In the genomic region with DNA sequence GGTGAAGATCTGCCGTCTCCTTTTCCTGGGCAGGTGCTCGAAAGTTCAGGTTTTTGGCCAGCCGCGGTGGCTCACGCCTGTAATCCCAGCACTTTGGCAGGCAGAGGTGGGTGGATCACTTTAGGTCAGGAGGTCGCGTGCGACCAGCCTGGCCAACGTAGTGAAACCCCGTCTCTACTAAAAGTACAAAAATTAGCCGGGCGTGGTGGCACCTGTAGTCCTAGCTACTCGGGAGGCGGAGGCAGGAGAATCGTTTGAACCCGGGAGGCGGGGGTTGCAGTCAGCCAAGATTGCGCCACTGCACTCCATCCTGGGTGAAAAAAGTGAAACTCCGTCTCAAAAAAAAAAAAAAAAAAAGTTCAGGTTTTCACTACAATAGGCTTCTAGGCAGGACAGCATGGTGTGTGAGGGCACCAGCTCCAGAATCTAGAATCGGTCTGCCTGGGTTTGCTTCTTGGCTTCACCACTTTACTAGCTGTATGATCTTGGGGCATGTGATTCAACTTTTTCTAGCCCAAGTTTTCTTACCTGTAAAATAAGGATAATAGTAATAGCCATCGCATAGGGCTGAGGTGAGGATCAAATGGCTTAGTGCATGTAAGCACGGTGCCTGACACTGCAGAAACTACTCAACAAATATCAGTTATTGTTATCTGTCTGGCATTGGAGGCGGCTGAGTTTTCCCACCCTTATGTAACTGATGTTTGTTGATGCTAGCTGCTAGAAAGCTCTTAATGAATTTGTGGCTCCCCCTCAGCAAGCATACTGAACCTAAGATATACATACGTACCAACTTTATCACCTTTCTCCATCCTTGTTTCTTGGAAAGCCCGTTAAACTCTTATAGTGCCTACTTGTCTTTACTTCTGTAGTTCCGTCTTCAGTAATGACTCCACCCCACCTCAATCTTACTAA, we compare ENCODE assay signal across 8 cellular contexts. TPM values are rescaled to one million over a fixed set of nuclear protein-coding genes. Genes with fewer than 3 reads are reported as not detected.
DNase-seq lines count a peak whose midpoint lies in the region; ATAC-seq, FAIRE-seq and TF ChIP-seq lines count a peak whose summit lies in the region.

No MANE protein-coding gene starts in this region.

- peak overlapping the region; percentile 78 to 87 (median 84) for H3K27ac ChIP-seq in pancreas

- H3K9me3 ChIP-seq in pancreas = no peaks in the 10 kb centered on the region

- in situ Hi-C loops in GM13977 (cut with MboI; ENCODE audit: low pct_unique_long_range_greater_than_20kb, low sequenced_read_pairs, unreplicated experiment) = no loop called here

- H3K4me1 ChIP-seq in pancreas = peaks cover 11 to 34% (median 18%) of the 10 kb centered on the region in 3 donors

- H3K27me3 ChIP-seq in pancreas = no peaks in the 10 kb centered on the region

- DNase-seq in RPMI8226 = peak; percentile 57
- no peak for DNase-seq in epithelial cell of esophagus (ENCODE audit: low read depth)
- DNase-seq in pancreas = no peak
- DNase-seq in DMS79 treated with DMSO at 0.1 percent for 48 hours (lab: John Stamatoyannopoulos, UW) = no peak
- DNase-seq in GM13977 (ENCODE audit: low spot score) = no peak

- 26 to 27% methylated on average over 26 of the region's 26 CpGs for WGBS in pancreas, 2 donors

- intact Hi-C loops in pancreas (cut with DNase I) = no loop called here

- no peak for FAIRE-seq in pancreas (lab: Jason Lieb, UNC)

- no peaks in the 10 kb centered on the region for H3K36me3 ChIP-seq in pancreas

- peak overlapping the region; percentile 98 for H3K4me3 ChIP-seq in GM08714 (ENCODE audit: low read length)
- H3K4me3 ChIP-seq in epithelial cell of esophagus (ENCODE audit: low read length) = peak overlapping the region; percentile 93
- peak overlapping the region; percentile 56 to 95 (median 91) for H3K4me3 ChIP-seq in pancreas

- TF ChIP-seq CTCF in epithelial cell of esophagus (IDR thresholded peaks at IDR 0.05; ENCODE audit: insufficient read depth, low read depth, low read length, missing control alignments) (no peak), pancreas (IDR thresholded peaks at IDR 0.05) (no peak), GM13977 (IDR thresholded peaks at IDR 0.05; ENCODE audit: extremely low read depth, insufficient read depth, missing control alignments) (no peak)

- ATAC-seq in pancreas (peak; percentile 0 to 10 (median 3)), HG03135 (IDR thresholded peaks at IDR 0.05; ENCODE audit: unreplicated experiment) (no peak), GM21528 (IDR thresholded peaks at IDR 0.05; ENCODE audit: low FRiP score, unreplicated experiment) (no peak)

RNA-seq across cellular contexts. Expression of gene PSMD12, which starts 1.3 kb away (rescaled TPM):
- 10 to 100 TPM; 18.2 to 27.6 (median 23.8) TPM for total RNA-seq in pancreas
- 10 to 100 TPM; 10.5 to 17.7 TPM for polyA plus RNA-seq in pancreas

RNA-seq across cellular contexts. Expression of gene PITPNC1, which starts 12.0 kb away (rescaled TPM):
- 10 to 100 TPM; 21.6 to 28.8 (median 25.3) TPM for total RNA-seq in pancreas
- 10 to 100 TPM in 1 of 2 donors, 1 to 10 TPM in 1; 9.5 to 16.7 TPM for polyA plus RNA-seq in pancreas

Comparison
In these comparisons a context has a peak if more than half of its experiments do, and no peak if none do; other contexts are left out.
1. ATAC-seq: peak in pancreas (4 of 4); none in HG03135 (single experiment) and GM21528 (single experiment).
2. Peak in every context shown above with its lines, with median percentiles within 50 percentile points of each other: H3K4me3 ChIP-seq.